In genomic region chr17:67139784-67140665, GRCh38 we compare ENCODE assay signal across 10 cellular contexts.
DNase-seq lines count a peak whose midpoint lies in the region; ATAC-seq, FAIRE-seq and TF ChIP-seq lines count a peak whose summit lies in the region.
"Had no signal": no experiment of that assay in that cellular context is flagged by ENCODE, and none has a peak within 500 bp of the region (broad histone marks: within the 10 kb centered on the region; RNA-seq: fewer than 3 reads in every experiment).

No MANE protein-coding gene starts in this region.

- no peaks in the 10 kb centered on the region for H3K4me1 ChIP-seq in GM12878 (ENCODE audit: control insufficient read depth, insufficient read depth, low read length)
- peaks cover 8% of the 10 kb centered on the region for H3K4me1 ChIP-seq in effector memory CD4-positive, alpha-beta T cell (ENCODE audit: control insufficient read depth, insufficient read depth, low read length, poor library complexity, severe bottlenecking)

- 91% methylated on average over 10 of the region's 10 CpGs for WGBS in GM12878 (ENCODE audit: insufficient coverage, insufficient replicate concordance, low lambda C conversion rate, missing lambda C conversion rate)

- peak; percentile 55 for DNase-seq in Ammon's horn (ENCODE audit: low spot score)
- peak; percentile 48 for DNase-seq in HCEC 1CT
- DNase-seq in GM12878 (ENCODE audit: low read depth, low spot score): no peak
- peak; percentile 11 to 12 for DNase-seq in lung microvascular endothelial cell (ENCODE audit: low read depth in 2 of 2)
- DNase-seq in effector memory CD4-positive, alpha-beta T cell: no peak
- no peak for DNase-seq in frontal cortex (ENCODE audit: low spot score in 2 of 2)
- DNase-seq: activated CD4-positive, alpha-beta T cell treated with anti-CD3 and anti-CD28 coated beads for 1 hour; NCI-H446 treated with DMSO at 0.1 percent for 48 hours had no signal

- no peak overlapping the region for H3K9ac ChIP-seq in GM12878 (ENCODE audit: control insufficient read depth, insufficient read depth, low read length)

- H3K4me3 ChIP-seq in GM12878: no peak overlapping the region
- H3K4me3 ChIP-seq in effector memory CD4-positive, alpha-beta T cell (ENCODE audit: insufficient read depth, low read depth, low read length, poor library complexity, severe bottlenecking): no peak overlapping the region

- no peak overlapping the region for H2AFZ ChIP-seq in GM12878 (ENCODE audit: control insufficient read depth, low read depth, low read length)

- no TSS peak for BruUV-seq in GM12878 (replicated peaks; lab: Mats Ljungman, UMichigan)

- SMC1A ChIA-PET in GM12878 (lab: Charles Lee; ENCODE audit: uncharacterized antibody, unreplicated experiment): no interaction called here

- no peak for TF ChIP-seq POLR2A in GM12878 (IDR thresholded peaks at IDR 0.05; ENCODE audit: low read depth, low read length)

- no peak overlapping the region for H3K27ac ChIP-seq in GM12878 (ENCODE audit: control insufficient read depth, insufficient read depth)
- no peak overlapping the region for H3K27ac ChIP-seq in effector memory CD4-positive, alpha-beta T cell (ENCODE audit: insufficient read depth, low read length, poor library complexity, severe bottlenecking)

- TF ChIP-seq EP300 in GM12878 (IDR thresholded peaks at IDR 0.05; ENCODE audit: borderline replicate concordance in 1 of 2, control insufficient read depth in 1 of 2, low read depth in 2 of 2, low read length in 2 of 2): no peak

- FAIRE-seq in GM12878 (lab: Jason Lieb, UNC): no peak
- no peak for FAIRE-seq in frontal cortex (lab: Jason Lieb, UNC)

- intact Hi-C loops in GM12878 (cut with micrococcal nuclease; ENCODE audit: unreplicated experiment): no loop called here

- H4K20me1 ChIP-seq in GM12878 (ENCODE audit: control insufficient read depth, insufficient read depth): no peaks in the 10 kb centered on the region

- in situ Hi-C loops in GM12878 (cut with MboI): no loop called here

- CTCF ChIA-PET in GM12878 (lab: Yijun Ruan, JAX): interaction anchor here (0.9 to 2.1 kb wide), 9 partner anchors 9 to 155 kb away, joined by 3 to 7 read pairs (median 4); no protein-coding TSS in a partner anchor

- POLR2A ChIA-PET in GM12878 (lab: Charles Lee): interaction anchor here (0.6 to 2.0 kb wide), 2 partner anchors 13 to 708 kb away, joined by 3 to 7 read pairs; no protein-coding TSS in a partner anchor

- RAD21 ChIA-PET in GM12878 (lab: Charles Lee; ENCODE audit: unreplicated experiment): no interaction called here

- TF ChIP-seq CTCF in GM12878 (IDR thresholded peaks at IDR 0.05 in 2 of 3, conservative IDR thresholded peaks at IDR 0.05 in 1 of 3; ENCODE audit: control insufficient read depth in 2 of 3, extremely low read depth in 1 of 3, insufficient read depth in 1 of 3, low read depth in 3 of 3, low read length in 3 of 3): no peak; a peak in 1 of 6 replicates

- TF ChIP-seq RAD21 in GM12878 (IDR thresholded peaks at IDR 0.05; ENCODE audit: insufficient read depth, low read depth, low read length): 0 out of 2 replicates have a peak, but pooled peaks have one; percentile 13

- peaks cover 5 to 21% of the 10 kb centered on the region in 2 experiments for H3K36me3 ChIP-seq in GM12878 (ENCODE audit: control insufficient read depth in 2 of 2, insufficient read depth in 2 of 2, low read length in 1 of 2)
- peaks cover 53% of the 10 kb centered on the region for H3K36me3 ChIP-seq in effector memory CD4-positive, alpha-beta T cell (ENCODE audit: control insufficient read depth, insufficient read depth, low read length)

- H3K27me3 ChIP-seq in GM12878 (replicated peaks in 1 of 2; ENCODE audit: control insufficient read depth in 2 of 2, insufficient read depth in 2 of 2, low read length in 1 of 2): no peaks in the 10 kb centered on the region
- no peaks in the 10 kb centered on the region for H3K27me3 ChIP-seq in effector memory CD4-positive, alpha-beta T cell (replicated peaks; ENCODE audit: control insufficient read depth, insufficient read depth, low read length, poor library complexity, severe bottlenecking)

- ATAC-seq in GM12878 (peak; percentile 24; the same call in 1 of the 3 replicates), HG03139 (IDR thresholded peaks at IDR 0.05; ENCODE audit: unreplicated experiment) (no peak), GM19455 (IDR thresholded peaks at IDR 0.05; ENCODE audit: unreplicated experiment) (no peak)

- H3K79me2 ChIP-seq in GM12878 (ENCODE audit: control insufficient read depth, insufficient read depth, low read length): no peaks in the 10 kb centered on the region

- no peaks in the 10 kb centered on the region for H3K9me3 ChIP-seq in GM12878 (replicated peaks; ENCODE audit: control insufficient read depth, insufficient read depth, low read length)
- H3K9me3 ChIP-seq in effector memory CD4-positive, alpha-beta T cell (ENCODE audit: control insufficient read depth, low read length): no peaks in the 10 kb centered on the region

- no peak overlapping the region for H3K4me2 ChIP-seq in GM12878 (ENCODE audit: control insufficient read depth, insufficient read depth)

TF ChIP-seq in GM12878, 131 proteins besides CTCF, POLR2A, EP300 and RAD21:
- TF ChIP-seq SIN3A (IDR thresholded peaks at IDR 0.05; ENCODE audit: low read depth, low read length) (no peak), BACH1 (IDR thresholded peaks at IDR 0.05; ENCODE audit: borderline replicate concordance) (no peak), ZBED1 (IDR thresholded peaks at IDR 0.05; ENCODE audit: borderline replicate concordance) (no peak), FOXM1 (IDR thresholded peaks at IDR 0.05; ENCODE audit: low read depth, low read length) (no peak), GATAD2B (conservative IDR thresholded peaks at IDR 0.05; ENCODE audit: low read depth) (no peak), MAX (IDR thresholded peaks at IDR 0.05; ENCODE audit: low read depth, low read length) (no peak), ESRRA (IDR thresholded peaks at IDR 0.05; ENCODE audit: low read length) (no peak), BMI1 (IDR thresholded peaks at IDR 0.05; ENCODE audit: borderline replicate concordance) (no peak), ELK1 (IDR thresholded peaks at IDR 0.05; ENCODE audit: low read depth, low read length) (no peak), PBX3 (IDR thresholded peaks at IDR 0.05; ENCODE audit: insufficient replicate concordance, low read depth, low read length) (no peak), IKZF1 (conservative IDR thresholded peaks at IDR 0.05) (no peak), SUPT20H (IDR thresholded peaks at IDR 0.05; ENCODE audit: borderline replicate concordance, control insufficient read depth, low read depth, low read length) (no peak), BCL11A (IDR thresholded peaks at IDR 0.05; ENCODE audit: low read depth, low read length) (no peak), ZNF592 (IDR thresholded peaks at IDR 0.05) (no peak)

Comparison
In these comparisons a context has a peak if more than half of its experiments do, and no peak if none do; other contexts are left out.
1. DNase-seq: peak in Ammon's horn (single experiment), HCEC 1CT (single experiment) and lung microvascular endothelial cell (2 of 2); none in GM12878 (single experiment), effector memory CD4-positive, alpha-beta T cell (0 of 3) and frontal cortex (0 of 2).